In genomic region chr17:15926039-15926740, GRCh38 we compare ENCODE assay signal across 1 cellular context.
TF ChIP-seq lines count a peak whose summit lies in the region.

No MANE protein-coding gene starts in this region.

TF ChIP-seq in H1, 55 proteins besides CTCF, POLR2A, EP300 and RAD21:
- TF ChIP-seq ATF3 (IDR thresholded peaks at IDR 0.05; ENCODE audit: insufficient read depth, low read depth, low read length) (no peak), SUZ12 (IDR thresholded peaks at IDR 0.05; ENCODE audit: low read length) (no peak), SP4 (IDR thresholded peaks at IDR 0.05; ENCODE audit: low read length) (no peak), KDM1A (IDR thresholded peaks at IDR 0.05; ENCODE audit: borderline replicate concordance, low read length) (no peak), MAX (IDR thresholded peaks at IDR 0.05) (no peak), CHD2 (IDR thresholded peaks at IDR 0.05; ENCODE audit: low read length) (no peak), CBX8 (IDR thresholded peaks at IDR 0.05; ENCODE audit: borderline replicate concordance, low read depth, low read length) (no peak), USF2 (IDR thresholded peaks at IDR 0.05; ENCODE audit: low read length) (no peak), CBX5 (IDR thresholded peaks at IDR 0.05; ENCODE audit: low read depth, low read length) (no peak), NRF1 (IDR thresholded peaks at IDR 0.05; ENCODE audit: low read depth, low read length) (no peak), EZH2 (IDR thresholded peaks at IDR 0.05; ENCODE audit: low read depth, low read length, severe bottlenecking) (no peak), CHD7 (IDR thresholded peaks at IDR 0.05; ENCODE audit: insufficient replicate concordance, low read length) (no peak), SAP30 (IDR thresholded peaks at IDR 0.05; ENCODE audit: insufficient read depth, insufficient replicate concordance, low read length) (no peak)
